Comparison of ENCODE assay signal across 8 cellular contexts in the genomic region with DNA sequence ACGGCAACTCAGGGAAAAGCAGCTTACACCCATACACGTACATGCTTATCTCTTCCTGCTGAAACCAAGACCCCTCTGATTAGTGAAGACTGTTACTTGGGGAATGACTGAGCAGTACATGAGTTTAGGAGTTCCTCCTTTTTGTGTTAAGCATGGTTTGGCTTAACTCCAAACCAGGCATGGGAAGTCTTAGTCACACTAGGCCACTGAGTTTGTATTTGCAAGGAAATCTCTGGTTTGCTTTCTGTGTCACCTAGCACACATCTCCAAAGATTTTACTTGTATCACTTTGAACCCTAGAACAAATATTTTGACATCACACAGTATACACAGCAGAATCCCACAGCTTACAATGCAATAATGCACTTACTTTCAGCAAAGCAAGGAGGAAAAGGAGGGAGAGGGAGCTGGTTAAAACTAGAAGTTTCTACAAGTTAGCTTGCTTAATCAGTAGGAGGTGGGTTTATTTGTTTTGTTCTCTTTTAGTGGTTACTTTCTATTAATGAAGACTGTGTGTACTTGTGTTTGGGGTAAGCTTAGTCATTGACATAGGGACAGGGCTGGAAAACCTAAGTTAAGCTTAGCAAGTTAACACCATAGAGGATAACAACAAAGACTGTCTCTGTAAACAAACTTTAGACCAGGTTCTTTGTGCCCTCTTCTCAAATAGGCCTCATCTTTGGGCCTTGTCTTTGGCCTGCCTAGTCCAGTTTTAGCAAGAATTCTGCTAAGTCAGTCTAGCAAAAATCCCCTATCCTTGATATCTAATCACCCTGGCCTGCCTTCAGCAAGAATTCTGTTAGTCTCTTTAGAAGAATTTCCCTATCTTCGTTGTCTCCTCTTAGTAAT.
A peak's percentile ranks its signal among the peaks of the same experiment; 100 is the strongest.
DNase-seq lines count a peak whose midpoint lies in the region; ATAC-seq, FAIRE-seq and TF ChIP-seq lines count a peak whose summit lies in the region.

No MANE protein-coding gene starts in this region.

- H2BK12ac ChIP-seq in H1 (ENCODE audit: low read depth, low read length): no peak overlapping the region

- no peaks in the 10 kb centered on the region for H3K27me3 ChIP-seq in H1 (replicated peaks in 1 of 4; ENCODE audit: control insufficient read depth in 3 of 4, extremely low read depth in 1 of 4, insufficient read depth in 3 of 4, low read length in 3 of 4)
- peaks cover 18% of the 10 kb centered on the region for H3K27me3 ChIP-seq in neutrophil
- H3K27me3 ChIP-seq in CD4-positive, alpha-beta memory T cell (ENCODE audit: insufficient read depth, low read length): no peaks in the 10 kb centered on the region

- H3K9me3 Mint-ChIP-seq in CD4-positive, alpha-beta memory T cell: no peaks in the 10 kb centered on the region

- H3K4me1 Mint-ChIP-seq in CD4-positive, alpha-beta memory T cell: peaks cover 4 to 9% (median 6%) of the 10 kb centered on the region in 4 donors

- peak; percentile 70 for ATAC-seq in HG02623 (IDR thresholded peaks at IDR 0.05; ENCODE audit: unreplicated experiment)

- no peaks in the 10 kb centered on the region for H3K79me2 ChIP-seq in H1 (ENCODE audit: control insufficient read depth in 1 of 2, insufficient read depth in 2 of 2, low read length in 2 of 2)

- no peak overlapping the region for H3K4me3 Mint-ChIP-seq in CD4-positive, alpha-beta memory T cell

- TF ChIP-seq CTCF in H1 (IDR thresholded peaks at IDR 0.05; ENCODE audit: control extremely low read depth in 1 of 3, insufficient read depth in 1 of 3, low read depth in 1 of 3, low read length in 3 of 3) (no peak), neutrophil (IDR thresholded peaks at IDR 0.05) (no peak)

- FAIRE-seq in H1 (lab: Jason Lieb, UNC) (no peak), GM12892 (lab: Jason Lieb, UNC) (no peak)

- CTCF ChIA-PET in H1 (lab: Charles Lee; ENCODE audit: partially characterized antibody): interaction anchor here (0.5 to 6.6 kb wide), 33 partner anchors 8 to 341 kb away, joined by 3 to 62 read pairs (median 4); no protein-coding TSS in a partner anchor
- CTCF ChIA-PET in CD4-positive, alpha-beta memory T cell (lab: Charles Lee; ENCODE audit: partially characterized antibody): interaction anchor here (1.0 kb wide), 1 partner anchor 9 kb away, joined by 3 read pairs; no protein-coding TSS in a partner anchor

- no peak overlapping the region for H3K4ac ChIP-seq in H1 (replicated peaks; ENCODE audit: insufficient read length, low read depth, low read length)

- TF ChIP-seq POLR2A in H1 (IDR thresholded peaks at IDR 0.05; ENCODE audit: control extremely low read depth in 1 of 2, low read depth in 2 of 2, low read length in 2 of 2): no peak
- TF ChIP-seq POLR2A in GM12892 (IDR thresholded peaks at IDR 0.05; ENCODE audit: low read depth, low read length): no peak

- no peak overlapping the region for H3K9ac ChIP-seq in H1 (replicated peaks in 1 of 4; ENCODE audit: extremely low read depth in 1 of 4, low read depth in 3 of 4, low read length in 3 of 4)

- DNase-seq in GF-D8 (lab: John Stamatoyannopoulos, UW): peak; percentile 77
- peak; percentile 97 for DNase-seq in OCI-M1 (lab: John Stamatoyannopoulos, UW)
- no peak for DNase-seq in H1 (ENCODE audit: low read depth in 1 of 2, low spot score in 2 of 2)
- no peak for DNase-seq in GM12892 (ENCODE audit: insufficient read length)
- DNase-seq in CD4-positive, alpha-beta memory T cell: no peak
- DNase-seq in SHP77 (lab: John Stamatoyannopoulos, UW): no peak

- intact Hi-C loops in CD4-positive, alpha-beta memory T cell (cut with micrococcal nuclease): no loop called here

- no peak overlapping the region for H2BK20ac ChIP-seq in H1 (ENCODE audit: low read length)

- no peak overlapping the region for H2BK120ac ChIP-seq in H1 (replicated peaks; ENCODE audit: low read depth, low read length)

- H3K23ac ChIP-seq in H1 (ENCODE audit: insufficient read length): no peak overlapping the region

- no peak overlapping the region for H2BK15ac ChIP-seq in H1 (ENCODE audit: low read length)

- H3K4me1 ChIP-seq in H1 (replicated peaks in 1 of 4; ENCODE audit: control insufficient read depth in 3 of 4, insufficient read depth in 4 of 4, low read length in 3 of 4) (no peaks in the 10 kb centered on the region; a peak in 1 of 7 replicates), neutrophil (ENCODE audit: control insufficient read depth in 1 of 2, insufficient read depth in 1 of 2, low read depth in 1 of 2, low read length in 1 of 2) (peaks cover 16 to 25% of the 10 kb centered on the region in 2 experiments)
- H3K4me1 ChIP-seq in CD4-positive, alpha-beta memory T cell (ENCODE audit: insufficient read depth, low read length): no peaks in the 10 kb centered on the region

- no peaks in the 10 kb centered on the region for H3K9me3 ChIP-seq in H1 (ENCODE audit: insufficient read depth in 2 of 2, low read depth in 1 of 2, low read length in 1 of 2)
- no peaks in the 10 kb centered on the region for H3K9me3 ChIP-seq in neutrophil
- no peaks in the 10 kb centered on the region for H3K9me3 ChIP-seq in CD4-positive, alpha-beta memory T cell (ENCODE audit: control insufficient read depth in 1 of 2, low read length in 2 of 2)

- no peaks in the 10 kb centered on the region for H3K36me3 ChIP-seq in H1 (ENCODE audit: control insufficient read depth in 2 of 4, insufficient read depth in 4 of 4, low read length in 3 of 4)
- no peaks in the 10 kb centered on the region for H3K36me3 ChIP-seq in neutrophil
- no peaks in the 10 kb centered on the region for H3K36me3 ChIP-seq in CD4-positive, alpha-beta memory T cell (ENCODE audit: insufficient read depth, low read length)

- no peak overlapping the region for H4K91ac ChIP-seq in H1 (replicated peaks; ENCODE audit: insufficient read length, low read length)

- H3K27ac ChIP-seq in H1 (ENCODE audit: low read depth, low read length) (no peak overlapping the region), neutrophil (peak overlapping the region; percentile 34)
- H3K27ac ChIP-seq in CD4-positive, alpha-beta memory T cell (ENCODE audit: low read depth, low read length): no peak overlapping the region

- H3K4me2 ChIP-seq in H1 (ENCODE audit: insufficient read depth in 1 of 2, low read depth in 2 of 2, low read length in 2 of 2): no peak overlapping the region

- H3K27ac Mint-ChIP-seq in CD4-positive, alpha-beta memory T cell: no peak overlapping the region

- H2AK5ac ChIP-seq in H1 (ENCODE audit: low read depth, low read length): no peak overlapping the region

- no peaks in the 10 kb centered on the region for H3K79me1 ChIP-seq in H1 (ENCODE audit: low read depth, low read length)

- H3K18ac ChIP-seq in H1 (ENCODE audit: extremely low read depth, low read length): no peak overlapping the region

- WGBS in H1 (ENCODE audit: extremely low coverage in 1 of 2, insufficient coverage in 1 of 2, insufficient read length in 1 of 2, insufficient replicate concordance in 2 of 2, low coverage in 1 of 2, low lambda C conversion rate in 2 of 2, missing lambda C conversion rate in 1 of 2), 2 experiments: 87% methylated on average over 3 of the region's 3 CpGs; no CpG with 5 or more reads in 1 of the 2 experiments

- H2BK5ac ChIP-seq in H1 (ENCODE audit: low read depth, low read length): no peak overlapping the region

- no peak for TF ChIP-seq RAD21 in H1 (IDR thresholded peaks at IDR 0.05 in 1 of 2, conservative IDR thresholded peaks at IDR 0.05 in 1 of 2; ENCODE audit: low read depth in 2 of 2, low read length in 2 of 2)

- H4K8ac ChIP-seq in H1 (ENCODE audit: extremely low read depth, insufficient read depth, low read length): no peak overlapping the region

- no peak overlapping the region for H3K4me3 ChIP-seq in H1 (ENCODE audit: extremely low read depth in 1 of 4, insufficient read depth in 2 of 4, low read depth in 3 of 4, low read length in 4 of 4)
- H3K4me3 ChIP-seq in neutrophil (ENCODE audit: low read depth in 1 of 2, low read length in 1 of 2): no peak overlapping the region
- no peak overlapping the region for H3K4me3 ChIP-seq in CD4-positive, alpha-beta memory T cell (ENCODE audit: low read length in 2 of 2)

- H2AFZ ChIP-seq in H1 (ENCODE audit: low read length): peak overlapping the region; percentile 47; the same call in 1 of the 2 replicates

- POLR2A ChIA-PET in H1 (lab: Charles Lee; ENCODE audit: partially characterized antibody): no interaction called here
- POLR2A ChIA-PET in CD4-positive, alpha-beta memory T cell (lab: Charles Lee; ENCODE audit: partially characterized antibody): no interaction called here

- peaks cover 2% of the 10 kb centered on the region in 2 donors for H3K27me3 Mint-ChIP-seq in CD4-positive, alpha-beta memory T cell

- H4K5ac ChIP-seq in H1 (ENCODE audit: insufficient read length, low read depth, low read length): no peak overlapping the region

- no peaks in the 10 kb centered on the region for H4K20me1 ChIP-seq in H1 (replicated peaks in 1 of 2; ENCODE audit: control insufficient read depth in 1 of 2, insufficient read depth in 2 of 2, low read length in 2 of 2)

- H3K36me3 Mint-ChIP-seq in CD4-positive, alpha-beta memory T cell: no peaks in the 10 kb centered on the region

- H3K56ac ChIP-seq in H1 (replicated peaks; ENCODE audit: insufficient read length, low read depth, low read length): no peak overlapping the region

- H3K23me2 ChIP-seq in H1 (ENCODE audit: low read depth, low read length): no peaks in the 10 kb centered on the region

- TF ChIP-seq EP300 in H1 (IDR thresholded peaks at IDR 0.05; ENCODE audit: borderline replicate concordance in 1 of 2, low read depth in 2 of 2, low read length in 2 of 2): no peak

- no peak overlapping the region for H3K14ac ChIP-seq in H1 (ENCODE audit: insufficient read length)

TF ChIP-seq in H1, 55 proteins besides CTCF, POLR2A, EP300 and RAD21:
- no peak for TF ChIP-seq SIRT6 (IDR thresholded peaks at IDR 0.05; ENCODE audit: low read length)
- TF ChIP-seq NRF1 (IDR thresholded peaks at IDR 0.05; ENCODE audit: low read depth, low read length): no peak

Comparison
In these comparisons a context has a peak if more than half of its experiments do, and no peak if none do; other contexts are left out.
1. DNase-seq: peak in GF-D8 (single experiment) and OCI-M1 (single experiment); none in H1 (0 of 2), GM12892 (single experiment), CD4-positive, alpha-beta memory T cell (0 of 5) and SHP77 (0 of 2).